14 cellular contexts compared by ENCODE assay signal in genomic region chr15:96320703-96321421, GRCh38. TPM values are rescaled to one million over a fixed set of nuclear protein-coding genes. Genes with fewer than 3 reads are reported as not detected.
A peak's percentile ranks its signal among the peaks of the same experiment; 100 is the strongest.
DNase-seq lines count a peak whose midpoint lies in the region; ATAC-seq, FAIRE-seq and TF ChIP-seq lines count a peak whose summit lies in the region.
"Had no signal": no experiment of that assay in that cellular context is flagged by ENCODE, and none has a peak within 500 bp of the region (broad histone marks: within the 10 kb centered on the region; RNA-seq: fewer than 3 reads in every experiment).

No MANE protein-coding gene starts in this region.

- no peaks in the 10 kb centered on the region for H3K79me2 ChIP-seq in keratinocyte (ENCODE audit: control insufficient read depth, insufficient read depth, low read length)

- peak overlapping the region; percentile 35 for H3K4me3 ChIP-seq in Caco-2 (ENCODE audit: low read depth, low read length)
- peak overlapping the region; percentile 44 for H3K4me3 ChIP-seq in astrocyte of the spinal cord (ENCODE audit: low read depth, low read length)
- peak overlapping the region in 1 of 3 experiments; percentile 56 for H3K4me3 ChIP-seq in keratinocyte (ENCODE audit: control insufficient read depth in 2 of 3, extremely low read depth in 1 of 3, insufficient read depth in 2 of 3, low read depth in 1 of 3, low read length in 3 of 3)
- H3K4me3 ChIP-seq in naive thymus-derived CD4-positive, alpha-beta T cell (ENCODE audit: low read length), result no peak overlapping the region
- H3K4me3 ChIP-seq: K562 had no signal

- no peaks in the 10 kb centered on the region for H3K27me3 Mint-ChIP-seq in Caco-2 (ENCODE audit: insufficient read depth, unreplicated experiment)
- H3K27me3 Mint-ChIP-seq in naive thymus-derived CD4-positive, alpha-beta T cell, result peaks cover 70 to 85% (median 76%) of the 10 kb centered on the region in 5 donors

- BruUV-seq in Caco-2 (replicated peaks; lab: Mats Ljungman, UMichigan), result no TSS peak

- no peak overlapping the region for H3K27ac ChIP-seq in keratinocyte (ENCODE audit: control insufficient read depth, insufficient read depth, low read length)
- H3K27ac ChIP-seq in naive thymus-derived CD4-positive, alpha-beta T cell (ENCODE audit: low read depth, low read length), result no peak overlapping the region

- H3K9ac ChIP-seq in keratinocyte (ENCODE audit: control insufficient read depth, extremely low read depth, insufficient read depth, low read length), result no peak overlapping the region

- FAIRE-seq in keratinocyte (lab: Jason Lieb, UNC), result no peak
- FAIRE-seq: K562 had no signal

- DNase-seq in Caco-2 (no peak), astrocyte of the spinal cord (ENCODE audit: low read depth, low spot score) (peak; percentile 35), keratinocyte (ENCODE audit: low read depth, low spot score) (no peak), retina (peak; percentile 36), NCI-H2196 (lab: John Stamatoyannopoulos, UW; ENCODE audit: unreplicated experiment) (no peak)
- no peak for DNase-seq in naive thymus-derived CD4-positive, alpha-beta T cell
- no peak for DNase-seq in effector CD4-positive, alpha-beta T cell
- DNase-seq: activated CD8-positive, alpha-beta memory T cell treated with anti-CD3 and anti-CD28 coated beads, Interleukin-2, amount 10 ng/mL, durations not matched to agents 7 days and 5 days; anterior cingulate cortex; glutamatergic neuron; NCI-H748 treated with DMSO at 0.1 percent for 48 hours had no signal

- H3K4me1 ChIP-seq in Caco-2, result peaks cover 31% of the 10 kb centered on the region
- H3K4me1 ChIP-seq in keratinocyte (ENCODE audit: control insufficient read depth, extremely low read depth, insufficient read depth, low read length), result peaks cover 14% of the 10 kb centered on the region
- H3K4me1 ChIP-seq in naive thymus-derived CD4-positive, alpha-beta T cell (ENCODE audit: control insufficient read depth in 2 of 2, insufficient read depth in 2 of 2, low read length in 2 of 2), result no peaks in the 10 kb centered on the region

- H2AFZ ChIP-seq in keratinocyte (ENCODE audit: control insufficient read depth, low read length), result no peak overlapping the region

- H3K4me2 ChIP-seq in keratinocyte (ENCODE audit: control insufficient read depth, extremely low read depth, insufficient read depth, low read depth, low read length), result peak overlapping the region; percentile 74

- peaks cover 23% of the 10 kb centered on the region for H3K4me1 Mint-ChIP-seq in Caco-2 (ENCODE audit: low read depth, unreplicated experiment)
- peaks cover 0 to 6% (median under 1%) of the 10 kb centered on the region in 7 donors for H3K4me1 Mint-ChIP-seq in naive thymus-derived CD4-positive, alpha-beta T cell
- H3K4me1 Mint-ChIP-seq: activated CD8-positive, alpha-beta memory T cell treated with anti-CD3 and anti-CD28 coated beads, Interleukin-2, amount 10 ng/mL, durations not matched to agents 7 days and 5 days had no signal

- H3K4me3 Mint-ChIP-seq in Caco-2 (ENCODE audit: unreplicated experiment), result peak overlapping the region; percentile 74
- no peak overlapping the region for H3K4me3 Mint-ChIP-seq in naive thymus-derived CD4-positive, alpha-beta T cell
- H3K4me3 Mint-ChIP-seq: activated CD8-positive, alpha-beta memory T cell treated with anti-CD3 and anti-CD28 coated beads, Interleukin-2, amount 10 ng/mL, durations not matched to agents 7 days and 5 days; T-helper 1 cell treated with Interleukin-12 subunit alpha and Interleukin-12 subunit beta and Interleukin-4 antibody, amounts not matched to agents 30 μg/mL and 1 μg/mL, for 36 hours had no signal

- no peaks in the 10 kb centered on the region for H3K9me3 Mint-ChIP-seq in Caco-2 (ENCODE audit: unreplicated experiment)
- peaks cover 0 to 18% (median 2%) of the 10 kb centered on the region in 11 donors for H3K9me3 Mint-ChIP-seq in naive thymus-derived CD4-positive, alpha-beta T cell
- H3K9me3 Mint-ChIP-seq: T-helper 1 cell treated with Interleukin-12 subunit alpha and Interleukin-12 subunit beta and Interleukin-4 antibody, amounts not matched to agents 30 μg/mL and 1 μg/mL, for 36 hours had no signal

- H3K36me3 ChIP-seq in Caco-2 (ENCODE audit: control insufficient read depth, insufficient read depth, low read length) (no peaks in the 10 kb centered on the region), keratinocyte (ENCODE audit: control insufficient read depth in 2 of 2, extremely low read depth in 1 of 2, insufficient read depth in 2 of 2, low read length in 2 of 2) (no peaks in the 10 kb centered on the region)
- H3K36me3 ChIP-seq in naive thymus-derived CD4-positive, alpha-beta T cell (ENCODE audit: control insufficient read depth in 2 of 3, insufficient read depth in 3 of 3, low read length in 3 of 3), result no peaks in the 10 kb centered on the region

- H3K27me3 ChIP-seq in Caco-2 (replicated peaks; ENCODE audit: control insufficient read depth, insufficient read depth, low read length), result no peaks in the 10 kb centered on the region
- peaks cover 17% of the 10 kb centered on the region for H3K27me3 ChIP-seq in keratinocyte (ENCODE audit: control insufficient read depth, extremely low read depth, insufficient read depth, low read length)
- peaks cover 0 to 29% of the 10 kb centered on the region in 2 donors for H3K27me3 ChIP-seq in naive thymus-derived CD4-positive, alpha-beta T cell (ENCODE audit: control insufficient read depth in 2 of 2, insufficient read depth in 2 of 2, low read length in 2 of 2)

- dilution Hi-C loops in keratinocyte (cut with MboI; ENCODE audit: extremely low pct_ligation_motif_present, low sequenced_read_pairs), result no loop called here

- intact Hi-C loops in Caco-2 (cut with micrococcal nuclease; ENCODE audit: unreplicated experiment), result no loop called here
- intact Hi-C loops in naive thymus-derived CD4-positive, alpha-beta T cell (cut with micrococcal nuclease), result loop anchor here in 1 of 2 donors (10.0 kb wide), 1 partner anchor 914 kb away; no protein-coding TSS in a partner anchor

- CTCF ChIA-PET in Caco-2 (lab: Charles Lee), result no interaction called here
- CTCF ChIA-PET in naive thymus-derived CD4-positive, alpha-beta T cell (lab: Charles Lee), result no interaction called here

- no peak for ATAC-seq in naive thymus-derived CD4-positive, alpha-beta T cell
- no peak for ATAC-seq in HG03571 (IDR thresholded peaks at IDR 0.05; ENCODE audit: unreplicated experiment)
- ATAC-seq: activated CD8-positive, alpha-beta memory T cell treated with anti-CD3 and anti-CD28 coated beads, Interleukin-2, amount 10 ng/mL, durations not matched to agents 7 days and 5 days; K562 had no signal

- no peaks in the 10 kb centered on the region for H4K20me1 ChIP-seq in keratinocyte (ENCODE audit: control insufficient read depth, extremely low read depth, insufficient read depth, low read length)

- H3K27ac Mint-ChIP-seq in Caco-2 (ENCODE audit: unreplicated experiment), result peak overlapping the region; percentile 25
- no peak overlapping the region for H3K27ac Mint-ChIP-seq in naive thymus-derived CD4-positive, alpha-beta T cell
- H3K27ac Mint-ChIP-seq: activated CD8-positive, alpha-beta memory T cell treated with anti-CD3 and anti-CD28 coated beads, Interleukin-2, amount 10 ng/mL, durations not matched to agents 7 days and 5 days; T-helper 1 cell treated with Interleukin-12 subunit alpha and Interleukin-12 subunit beta and Interleukin-4 antibody, amounts not matched to agents 30 μg/mL and 1 μg/mL, for 36 hours had no signal

- no peak for TF ChIP-seq CTCF in Caco-2 (IDR thresholded peaks at IDR 0.05; ENCODE audit: insufficient read depth in 1 of 2, low read depth in 1 of 2, low read length in 1 of 2, severe bottlenecking in 1 of 2, unreplicated experiment in 1 of 2)
- TF ChIP-seq CTCF in astrocyte of the spinal cord (IDR thresholded peaks at IDR 0.05; ENCODE audit: low read depth, low read length), result no peak
- TF ChIP-seq CTCF in keratinocyte (optimal IDR thresholded peaks at IDR 0.05 in 1 of 3, IDR thresholded peaks at IDR 0.05 in 1 of 3, conservative IDR thresholded peaks at IDR 0.05 in 1 of 3; ENCODE audit: extremely low read depth in 1 of 3, insufficient read depth in 2 of 3, low read length in 3 of 3), result no peak

- peaks cover 3% of the 10 kb centered on the region for H3K36me3 Mint-ChIP-seq in Caco-2 (ENCODE audit: insufficient read depth, unreplicated experiment)
- H3K36me3 Mint-ChIP-seq in naive thymus-derived CD4-positive, alpha-beta T cell, result peaks cover 0 to 4% (median 0%) of the 10 kb centered on the region in 5 donors

- H3K9me3 ChIP-seq in Caco-2 (no peaks in the 10 kb centered on the region), keratinocyte (ENCODE audit: control insufficient read depth, low read depth, low read length) (no peaks in the 10 kb centered on the region)
- H3K9me3 ChIP-seq in naive thymus-derived CD4-positive, alpha-beta T cell (ENCODE audit: control insufficient read depth in 2 of 3, low read length in 3 of 3), result no peaks in the 10 kb centered on the region

- no peaks in the 10 kb centered on the region for H3K9me1 ChIP-seq in keratinocyte (ENCODE audit: control insufficient read depth, extremely low read depth, insufficient read depth, low read length)

- POLR2A ChIA-PET in Caco-2 (lab: Charles Lee), result interaction anchor here (1.2 kb wide), 1 partner anchor 56 kb away, joined by 3 read pairs; no protein-coding TSS in a partner anchor
- POLR2A ChIA-PET in naive thymus-derived CD4-positive, alpha-beta T cell (lab: Charles Lee), result interaction anchor here (0.8 kb wide), 1 partner anchor 60 kb away, joined by 6 read pairs; no protein-coding TSS in a partner anchor

- in situ Hi-C loops in astrocyte of the spinal cord (cut with HindIII; ENCODE audit: low sequenced_read_pairs), result no loop called here

RNA-seq across cellular contexts. Expression of gene NR2F2, which starts 9.6 kb away (rescaled TPM):
- total RNA-seq in Caco-2 (2022), result 134 and 140 TPM in 2 replicates
- 19.5 to 27.2 TPM (median 20.1 TPM) in 3 replicates for polyA plus RNA-seq in keratinocyte
- 9.7 TPM for polyA plus RNA-seq in keratinocyte (2011; ENCODE audit: low read depth)
- polyA plus RNA-seq in keratinocyte (2011; cell fraction: cytosol; rRNA removed), result 26.1 and 26.9 TPM in 2 replicates
- polyA plus RNA-seq in keratinocyte (2011; cell fraction: nucleus; rRNA removed), result 40.5 and 46.0 TPM in 2 replicates
- polyA plus RNA-seq in keratinocyte (2012; ENCODE audit: low replicate concordance), result 17.2 and 43.5 TPM in 2 replicates
- polyA minus RNA-seq in keratinocyte, result 12.0 to 19.7 TPM (median 19.2 TPM) in 3 replicates
- polyA minus RNA-seq in keratinocyte (2011; cell fraction: cytosol; rRNA and poly(A)+ RNA removed), result 38.4 TPM
- 24.0 and 24.7 TPM in 2 replicates for polyA minus RNA-seq in keratinocyte (2011; cell fraction: nucleus; rRNA and poly(A)+ RNA removed)
- not detected for total RNA-seq in naive thymus-derived CD4-positive, alpha-beta T cell
- not detected for polyA plus RNA-seq in naive thymus-derived CD4-positive, alpha-beta T cell
- total RNA-seq: activated CD8-positive, alpha-beta memory T cell treated with anti-CD3 and anti-CD28 coated beads, Interleukin-2, amount 10 ng/mL, durations not matched to agents 7 days and 5 days had no signal

Comparison
In these comparisons a context has a peak if more than half of its experiments do, and no peak if none do; other contexts are left out.
1. DNase-seq: peak in astrocyte of the spinal cord (single experiment) and retina (single experiment); none in Caco-2 (0 of 2), keratinocyte (single experiment), naive thymus-derived CD4-positive, alpha-beta T cell (0 of 9), effector CD4-positive, alpha-beta T cell (single experiment) and NCI-H2196 (single experiment).
2. RNA of gene NR2F2, which starts 9.6 kb away (total RNA-seq): 134 to 140 TPM in Caco-2; not detected in naive thymus-derived CD4-positive, alpha-beta T cell; every median in the first group is over 100 times any median in the second.